In the genomic region with DNA sequence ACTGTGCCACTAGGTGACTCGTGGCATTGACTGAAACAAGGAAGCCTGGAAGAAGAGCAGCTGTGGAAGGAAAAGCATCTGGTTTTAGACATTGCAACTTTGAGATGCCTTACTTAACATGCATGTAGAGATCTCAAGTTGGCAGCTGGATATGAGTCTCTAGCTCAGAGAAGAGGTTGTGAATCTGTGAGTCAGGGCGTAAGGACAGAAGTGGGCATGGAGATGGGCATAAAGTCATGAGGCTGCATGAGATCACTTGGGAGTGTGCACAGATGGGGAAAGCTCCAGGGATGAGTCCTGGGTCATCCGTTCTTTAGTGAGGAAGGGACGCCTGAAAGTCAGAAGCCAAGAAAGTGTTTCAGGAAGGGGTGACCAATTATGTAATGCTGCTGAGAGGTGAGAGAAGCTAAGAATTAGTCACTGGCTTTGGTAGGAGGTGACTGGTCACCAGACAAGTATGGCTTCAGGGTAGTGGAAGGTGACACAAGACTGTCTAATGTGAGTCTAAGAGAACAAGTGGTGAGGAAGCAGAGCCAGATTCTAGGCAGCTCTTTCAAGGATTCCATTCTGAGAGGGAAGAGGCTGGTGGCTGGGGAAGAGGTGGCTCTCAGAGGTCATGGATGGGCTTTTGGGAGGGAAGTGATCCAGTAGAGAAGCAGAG, we compare ENCODE assay signal across 15 cellular contexts. TPM values are rescaled to one million over a fixed set of nuclear protein-coding genes. Genes with fewer than 3 reads are reported as not detected.
DNase-seq lines count a peak whose midpoint lies in the region; ATAC-seq and TF ChIP-seq lines count a peak whose summit lies in the region.
"Had no signal": no experiment of that assay in that cellular context is flagged by ENCODE, and none has a peak within 500 bp of the region (broad histone marks: within the 10 kb centered on the region; RNA-seq: fewer than 3 reads in every experiment).

No MANE protein-coding gene starts in this region.

- H3K4me3 Mint-ChIP-seq in activated T-cell treated with anti-CD3 and anti-CD28 coated beads, Interleukin-2, amount 50 U/mL, for 24 hours, result no peak overlapping the region
- H3K4me3 Mint-ChIP-seq: H9 had no signal

- H3K9me3 ChIP-seq in SK-N-SH, result no peaks in the 10 kb centered on the region

- H3K27ac Mint-ChIP-seq in activated T-cell treated with anti-CD3 and anti-CD28 coated beads, Interleukin-2, amount 50 U/mL, for 24 hours, result peak overlapping the region; percentile 82

- peaks cover 12% of the 10 kb centered on the region for H3K4me1 Mint-ChIP-seq in activated T-cell treated with anti-CD3 and anti-CD28 coated beads, Interleukin-2, amount 50 U/mL, for 24 hours (ENCODE audit: low read depth)

- WGBS in SK-N-SH (ENCODE audit: low lambda C conversion rate), result 92% methylated on average over 4 of the region's 4 CpGs

- TF ChIP-seq CTCF in SK-N-SH (IDR thresholded peaks at IDR 0.05), result no peak
- no peak for TF ChIP-seq CTCF in epithelial cell of esophagus (IDR thresholded peaks at IDR 0.05; ENCODE audit: insufficient read depth, low read depth, low read length, missing control alignments)

- H3K36me3 ChIP-seq in SK-N-SH (replicated peaks in 1 of 2; ENCODE audit: control insufficient read depth in 1 of 2, insufficient read depth in 2 of 2, low read length in 1 of 2), result peaks cover 27 to 48% of the 10 kb centered on the region in 2 experiments

- H3K27me3 Mint-ChIP-seq in activated T-cell treated with anti-CD3 and anti-CD28 coated beads, Interleukin-2, amount 50 U/mL, for 24 hours, result no peaks in the 10 kb centered on the region

- H3K4me3 ChIP-seq in SK-N-SH (ENCODE audit: low read depth in 2 of 2, low read length in 1 of 2) (no peak overlapping the region), epithelial cell of esophagus (ENCODE audit: low read length) (no peak overlapping the region)

- POLR2A ChIA-PET in SK-N-SH (lab: Yijun Ruan, JAX), result interaction anchor here (1.1 kb wide), 1 partner anchor 55 kb away, joined by 5 read pairs; no protein-coding TSS in a partner anchor

- CTCF ChIA-PET in SK-N-SH (lab: Yijun Ruan, JAX), result interaction anchor here (0.8 to 1.9 kb wide), 6 partner anchors 8 to 113 kb away, joined by 3 to 7 read pairs (median 4); partner anchors contain the start of gene NR1H3

- no peak for TF ChIP-seq EP300 in SK-N-SH (IDR thresholded peaks at IDR 0.05; ENCODE audit: borderline replicate concordance in 1 of 2, low read depth in 1 of 2, low read length in 1 of 2)

- no peaks in the 10 kb centered on the region for H4K20me1 ChIP-seq in SK-N-SH (ENCODE audit: insufficient read depth)

- H3K4me1 ChIP-seq in SK-N-SH (ENCODE audit: control insufficient read depth in 1 of 2, insufficient read depth in 2 of 2, low read depth in 1 of 2, low read length in 1 of 2), result no peaks in the 10 kb centered on the region; a peak in 2 of 4 replicates

- no peak overlapping the region for H2AFZ ChIP-seq in SK-N-SH (ENCODE audit: low read depth)

- peaks cover 26% of the 10 kb centered on the region for H3F3A ChIP-seq in SK-N-SH (replicated peaks; ENCODE audit: insufficient read depth)

- H3K9ac ChIP-seq in SK-N-SH, result no peak overlapping the region

- DNase-seq in activated T-cell treated with anti-CD3 and anti-CD28 coated beads, Interleukin-2, amount 50 U/mL, for 24 hours, result no peak
- DNase-seq in activated T-cell treated with anti-CD3 and anti-CD28 coated beads for 4 hours (no peak), SK-N-SH (peak; percentile 3), epithelial cell of esophagus (ENCODE audit: low read depth) (peak; percentile 70), NCI-H446 (lab: John Stamatoyannopoulos, UW) (no peak), substantia nigra (lab: John Stamatoyannopoulos, UW) (no peak)
- DNase-seq in stimulated activated naive CD8-positive, alpha-beta T cell treated with anti-CD3 and anti-CD28 coated beads, Interleukin-15, Interleukin-2, amounts not matched to agents 100 U/mL and 50 U/mL, for 24 hours, result no peak
- DNase-seq: AML-193, brain microvascular endothelial cell, GF-D8, H9, islet precursor cell, Karpas-422, Right ventricle myocardium superior had no signal

- peak; percentile 34 for ATAC-seq in stimulated activated naive CD8-positive, alpha-beta T cell treated with anti-CD3 and anti-CD28 coated beads, Interleukin-15, Interleukin-2, amounts not matched to agents 100 U/mL and 50 U/mL, for 24 hours
- no peak for ATAC-seq in GM21723 (IDR thresholded peaks at IDR 0.05; ENCODE audit: unreplicated experiment)

- H3K9me2 ChIP-seq in SK-N-SH, result no peaks in the 10 kb centered on the region

- H3K36me3 Mint-ChIP-seq in activated T-cell treated with anti-CD3 and anti-CD28 coated beads, Interleukin-2, amount 50 U/mL, for 24 hours (ENCODE audit: low read depth), result peaks cover 97% of the 10 kb centered on the region

- H3K27ac ChIP-seq in SK-N-SH (ENCODE audit: low read depth in 2 of 2, low read length in 1 of 2), result peak overlapping the region in 1 of 2 experiments; percentile 6; a peak in 1 of 4 replicates
- H3K27ac ChIP-seq in substantia nigra (ENCODE audit: low read depth, low read length, poor library complexity, severe bottlenecking), result no peak overlapping the region
- H3K27ac ChIP-seq: brain microvascular endothelial cell had no signal

- no peaks in the 10 kb centered on the region for H3K27me3 ChIP-seq in SK-N-SH (ENCODE audit: insufficient read depth)
- H3K27me3 ChIP-seq: brain microvascular endothelial cell had no signal

- no peak for TF ChIP-seq RAD21 in SK-N-SH (IDR thresholded peaks at IDR 0.05; ENCODE audit: low read length)

- H3K4me2 ChIP-seq in SK-N-SH, result no peak overlapping the region

- H3K9me3 Mint-ChIP-seq in activated T-cell treated with anti-CD3 and anti-CD28 coated beads, Interleukin-2, amount 50 U/mL, for 24 hours, result no peaks in the 10 kb centered on the region
- H3K9me3 Mint-ChIP-seq: H9 had no signal

- H3K79me2 ChIP-seq in SK-N-SH (ENCODE audit: insufficient read depth), result no peaks in the 10 kb centered on the region

TF ChIP-seq in SK-N-SH, 30 proteins besides CTCF, POLR2A, EP300 and RAD21:
- TF ChIP-seq RCOR1 (IDR thresholded peaks at IDR 0.05; ENCODE audit: low read length), result no peak
- TF ChIP-seq ELF1 (IDR thresholded peaks at IDR 0.05), result no peak
- TF ChIP-seq, protein P1, sequence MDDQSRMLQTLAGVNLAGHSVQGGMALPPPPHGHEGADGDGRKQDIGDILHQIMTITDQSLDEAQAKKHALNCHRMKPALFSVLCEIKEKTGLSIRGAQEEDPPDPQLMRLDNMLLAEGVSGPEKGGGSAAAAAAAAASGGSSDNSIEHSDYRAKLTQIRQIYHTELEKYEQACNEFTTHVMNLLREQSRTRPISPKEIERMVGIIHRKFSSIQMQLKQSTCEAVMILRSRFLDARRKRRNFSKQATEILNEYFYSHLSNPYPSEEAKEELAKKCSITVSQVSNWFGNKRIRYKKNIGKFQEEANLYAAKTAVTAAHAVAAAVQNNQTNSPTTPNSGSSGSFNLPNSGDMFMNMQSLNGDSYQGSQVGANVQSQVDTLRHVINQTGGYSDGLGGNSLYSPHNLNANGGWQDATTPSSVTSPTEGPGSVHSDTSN (IDR thresholded peaks at IDR 0.05), result 0 out of 2 replicates have a peak, but pooled peaks have one; percentile 1
- no peak for TF ChIP-seq CHD2 (IDR thresholded peaks at IDR 0.05; ENCODE audit: low read length, partially characterized antibody)
TF ChIP-seq in SK-N-SH: peak in this region for 1.

RNA-seq across cellular contexts. Expression of gene ACP2, which starts 6.7 kb away (rescaled TPM):
- polyA plus RNA-seq in SK-N-SH (2012; rRNA removed), result 15.9 and 17.5 TPM in 2 replicates
- polyA plus RNA-seq in SK-N-SH (2012; cell fraction: cytosol; rRNA removed), result 8.3 and 12.2 TPM in 2 replicates
- 39.2 and 48.5 TPM in 2 replicates for polyA plus RNA-seq in SK-N-SH (2012; cell fraction: nucleus; rRNA removed)

RNA-seq across cellular contexts. Expression of gene NR1H3, which starts 15.9 kb away (rescaled TPM):
- polyA plus RNA-seq in SK-N-SH (2012; rRNA removed), result 6.3 and 7.3 TPM in 2 replicates
- 2.6 and 3.5 TPM in 2 replicates for polyA plus RNA-seq in SK-N-SH (2012; cell fraction: cytosol; rRNA removed)
- 21.7 and 30.1 TPM in 2 replicates for polyA plus RNA-seq in SK-N-SH (2012; cell fraction: nucleus; rRNA removed)

RNA-seq across cellular contexts. Expression of gene DDB2, which starts 27.1 kb away (rescaled TPM):
- polyA plus RNA-seq in SK-N-SH (2012; rRNA removed), result 83.5 and 95.5 TPM in 2 replicates
- polyA plus RNA-seq in SK-N-SH (2012; cell fraction: cytosol; rRNA removed), result 65.2 and 68.4 TPM in 2 replicates
- polyA plus RNA-seq in SK-N-SH (2012; cell fraction: nucleus; rRNA removed), result 224 and 254 TPM in 2 replicates

RNA-seq across cellular contexts. Expression of gene MADD, which starts 28.1 kb away (rescaled TPM):
- polyA plus RNA-seq in SK-N-SH (2012; rRNA removed), result 10.6 and 16.4 TPM in 2 replicates
- polyA plus RNA-seq in SK-N-SH (2012; cell fraction: cytosol; rRNA removed), result 9.1 and 11.6 TPM in 2 replicates
- 53.5 and 82.5 TPM in 2 replicates for polyA plus RNA-seq in SK-N-SH (2012; cell fraction: nucleus; rRNA removed)

RNA-seq across cellular contexts. Expression of gene PACSIN3, which starts 55.6 kb away (rescaled TPM):
- polyA plus RNA-seq in SK-N-SH (2012; rRNA removed), result 24.4 and 31.1 TPM in 2 replicates
- polyA plus RNA-seq in SK-N-SH (2012; cell fraction: cytosol; rRNA removed), result 15.8 and 23.6 TPM in 2 replicates
- 23.4 and 33.0 TPM in 2 replicates for polyA plus RNA-seq in SK-N-SH (2012; cell fraction: nucleus; rRNA removed)

Comparison
In these comparisons a context has a peak if more than half of its experiments do, and no peak if none do; other contexts are left out.
1. DNase-seq: peak in SK-N-SH (single experiment) and epithelial cell of esophagus (single experiment); none in activated T-cell treated with anti-CD3 and anti-CD28 coated beads, Interleukin-2, amount 50 U/mL, for 24 hours (single experiment), activated T-cell treated with anti-CD3 and anti-CD28 coated beads for 4 hours (single experiment), stimulated activated naive CD8-positive, alpha-beta T cell treated with anti-CD3 and anti-CD28 coated beads, Interleukin-15, Interleukin-2, amounts not matched to agents 100 U/mL and 50 U/mL, for 24 hours (single experiment), NCI-H446 (0 of 2) and substantia nigra (0 of 49).